Comparison of ENCODE assay signal across 19 cellular contexts in the genomic region with DNA sequence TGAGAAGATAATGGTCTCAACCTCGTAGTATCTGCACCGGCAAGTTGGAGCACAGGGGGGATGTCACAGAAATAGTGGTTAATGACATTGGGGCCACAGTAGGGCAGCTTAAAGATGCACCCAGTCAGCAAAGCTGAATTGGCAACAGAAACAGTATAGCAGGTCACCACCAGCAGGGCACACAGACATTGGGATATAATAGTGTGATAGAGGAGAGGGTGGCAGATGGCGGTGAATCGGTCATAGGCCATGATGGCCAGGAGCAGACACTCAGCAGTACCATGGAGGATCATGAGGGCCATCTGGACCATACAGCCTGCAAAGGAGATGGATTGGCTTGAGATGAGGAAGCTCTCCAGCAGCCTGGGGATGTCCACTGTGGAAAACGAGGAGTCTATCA.
DNase-seq lines count a peak whose midpoint lies in the region; ATAC-seq, FAIRE-seq and TF ChIP-seq lines count a peak whose summit lies in the region.
"Had no signal": no experiment of that assay in that cellular context is flagged by ENCODE, and none has a peak within 500 bp of the region (broad histone marks: within the 10 kb centered on the region; RNA-seq: fewer than 3 reads in every experiment).

No MANE protein-coding gene starts in this region.

- no peak overlapping the region for H3K18ac ChIP-seq in H1 (ENCODE audit: extremely low read depth, low read length)

- no peak overlapping the region for H3K4me2 ChIP-seq in H1 (ENCODE audit: insufficient read depth in 1 of 2, low read depth in 2 of 2, low read length in 2 of 2)
- H3K4me2 ChIP-seq: A549; BLaER1 treated with 17β-estradiol and CSF1 and Interleukin-3, amounts not matched to agents 10 nM and 100 nM had no signal

- TF ChIP-seq CTCF in H1 (IDR thresholded peaks at IDR 0.05; ENCODE audit: control extremely low read depth in 1 of 3, insufficient read depth in 1 of 3, low read depth in 1 of 3, low read length in 3 of 3) (no peak), nephron progenitor cell (IDR thresholded peaks at IDR 0.05) (no peak)

- H4K5ac ChIP-seq in H1 (ENCODE audit: insufficient read length, low read depth, low read length), result no peak overlapping the region

- no peak for TF ChIP-seq RAD21 in H1 (IDR thresholded peaks at IDR 0.05 in 1 of 2, conservative IDR thresholded peaks at IDR 0.05 in 1 of 2; ENCODE audit: low read depth in 2 of 2, low read length in 2 of 2)

- H3K4me3 Mint-ChIP-seq in nephron progenitor cell, result no peak overlapping the region
- H3K4me3 Mint-ChIP-seq: B cell; CD4-positive, alpha-beta T cell; CD8-positive, alpha-beta T cell had no signal

- H3K27ac ChIP-seq in H1 (ENCODE audit: low read depth, low read length), result no peak overlapping the region
- H3K27ac ChIP-seq: 22Rv1; A549; BLaER1 treated with 17β-estradiol and CSF1 and Interleukin-3, amounts not matched to agents 10 nM and 100 nM; C4-2B had no signal

- no peak overlapping the region for H3K9ac ChIP-seq in H1 (replicated peaks in 1 of 4; ENCODE audit: extremely low read depth in 1 of 4, low read depth in 3 of 4, low read length in 3 of 4)
- H3K9ac ChIP-seq: BLaER1 treated with 17β-estradiol and CSF1 and Interleukin-3, amounts not matched to agents 10 nM and 100 nM had no signal

- no peaks in the 10 kb centered on the region for H3K79me1 ChIP-seq in H1 (ENCODE audit: low read depth, low read length)

- H3K36me3 Mint-ChIP-seq in nephron progenitor cell (ENCODE audit: low read depth), result no peaks in the 10 kb centered on the region
- H3K36me3 Mint-ChIP-seq: CD8-positive, alpha-beta T cell had no signal

- H4K8ac ChIP-seq in H1 (ENCODE audit: extremely low read depth, insufficient read depth, low read length), result no peak overlapping the region; the same call in 1 of the 2 replicates

- TF ChIP-seq EP300 in H1 (IDR thresholded peaks at IDR 0.05; ENCODE audit: borderline replicate concordance in 1 of 2, low read depth in 2 of 2, low read length in 2 of 2), result no peak

- CTCF ChIA-PET in H1 (lab: Charles Lee; ENCODE audit: partially characterized antibody), result interaction anchor here (0.7 to 2.1 kb wide), 4 partner anchors 9 to 607 kb away, joined by 3 to 6 read pairs (median 4); a partner anchor contains a TSS

- no peak overlapping the region for H3K23ac ChIP-seq in H1 (ENCODE audit: insufficient read length)

- H3K4ac ChIP-seq in H1 (replicated peaks; ENCODE audit: insufficient read length, low read depth, low read length), result no peak overlapping the region

- H3K9me3 ChIP-seq in H1 (ENCODE audit: insufficient read depth in 2 of 2, low read depth in 1 of 2, low read length in 1 of 2), result no peaks in the 10 kb centered on the region
- H3K9me3 ChIP-seq: A549; BLaER1 treated with 17β-estradiol and CSF1 and Interleukin-3, amounts not matched to agents 10 nM and 100 nM; Caco-2 had no signal

- H4K91ac ChIP-seq in H1 (replicated peaks; ENCODE audit: insufficient read length, low read length), result no peak overlapping the region

- ATAC-seq in GM18907 (IDR thresholded peaks at IDR 0.05; ENCODE audit: unreplicated experiment), result no peak
- ATAC-seq: A549; CD8-positive, alpha-beta T cell; GM12878 had no signal

- H2BK120ac ChIP-seq in H1 (replicated peaks; ENCODE audit: low read depth, low read length), result no peak overlapping the region

- TF ChIP-seq POLR2A in H1 (IDR thresholded peaks at IDR 0.05; ENCODE audit: control extremely low read depth in 1 of 2, low read depth in 2 of 2, low read length in 2 of 2) (no peak), GM12892 (IDR thresholded peaks at IDR 0.05; ENCODE audit: low read depth, low read length) (no peak)

- peak overlapping the region; percentile 37 for H3K27ac Mint-ChIP-seq in nephron progenitor cell
- H3K27ac Mint-ChIP-seq: B cell; CD4-positive, alpha-beta T cell; CD8-positive, alpha-beta T cell had no signal

- no peaks in the 10 kb centered on the region for H3K36me3 ChIP-seq in H1 (ENCODE audit: control insufficient read depth in 2 of 4, insufficient read depth in 4 of 4, low read length in 3 of 4)
- H3K36me3 ChIP-seq: BLaER1 treated with 17β-estradiol and CSF1 and Interleukin-3, amounts not matched to agents 10 nM and 100 nM had no signal

- no peak overlapping the region for H3K14ac ChIP-seq in H1 (ENCODE audit: insufficient read length)

- no peaks in the 10 kb centered on the region for H4K20me1 ChIP-seq in H1 (replicated peaks in 1 of 2; ENCODE audit: control insufficient read depth in 1 of 2, insufficient read depth in 2 of 2, low read length in 2 of 2)
- H4K20me1 ChIP-seq: BLaER1 treated with 17β-estradiol and CSF1 and Interleukin-3, amounts not matched to agents 10 nM and 100 nM had no signal

- H2BK20ac ChIP-seq in H1 (ENCODE audit: low read length), result no peak overlapping the region

- DNase-seq in H1 (ENCODE audit: low read depth in 1 of 2, low spot score in 2 of 2), result no peak
- no peak for DNase-seq in nephron progenitor cell
- DNase-seq in urothelium cell line (ENCODE audit: low spot score), result no peak
- no peak for DNase-seq in GM12892 (ENCODE audit: insufficient read length)
- DNase-seq: AML-193; Caco-2; Calu3; CD4-positive, alpha-beta T cell; CD8-positive, alpha-beta T cell; DMS79 treated with DMSO at 0.1 percent for 48 hours; GDM1 had no signal

- no peaks in the 10 kb centered on the region for H3K27me3 ChIP-seq in H1 (replicated peaks in 1 of 4; ENCODE audit: control insufficient read depth in 3 of 4, extremely low read depth in 1 of 4, insufficient read depth in 3 of 4, low read length in 3 of 4)
- H3K27me3 ChIP-seq: BLaER1 treated with 17β-estradiol and CSF1 and Interleukin-3, amounts not matched to agents 10 nM and 100 nM had no signal

- peaks cover 9% of the 10 kb centered on the region for H3K27me3 Mint-ChIP-seq in nephron progenitor cell (ENCODE audit: low read depth, poor library complexity)

- H3K56ac ChIP-seq in H1 (replicated peaks; ENCODE audit: insufficient read length, low read depth, low read length), result no peak overlapping the region

- no peaks in the 10 kb centered on the region for H3K4me1 Mint-ChIP-seq in nephron progenitor cell
- H3K4me1 Mint-ChIP-seq: B cell had no signal

- FAIRE-seq in H1 (lab: Jason Lieb, UNC) (no peak), urothelium cell line (lab: Jason Lieb, UNC) (peak; percentile 53), GM12892 (lab: Jason Lieb, UNC) (no peak)
- FAIRE-seq: A549, D721Med, GM12878 had no signal

- no peaks in the 10 kb centered on the region for H3K23me2 ChIP-seq in H1 (ENCODE audit: low read depth, low read length)

- H3K9me3 Mint-ChIP-seq in nephron progenitor cell, result no peaks in the 10 kb centered on the region
- H3K9me3 Mint-ChIP-seq: CD4-positive, alpha-beta T cell; CD8-positive, alpha-beta T cell had no signal

- no peak overlapping the region for H2AFZ ChIP-seq in H1 (ENCODE audit: low read length)

- no peaks in the 10 kb centered on the region for H3K4me1 ChIP-seq in H1 (replicated peaks in 1 of 4; ENCODE audit: control insufficient read depth in 3 of 4, insufficient read depth in 4 of 4, low read length in 3 of 4)
- H3K4me1 ChIP-seq: A549; BLaER1 treated with 17β-estradiol and CSF1 and Interleukin-3, amounts not matched to agents 10 nM and 100 nM; Caco-2 had no signal

- no peak overlapping the region for H2BK5ac ChIP-seq in H1 (ENCODE audit: low read depth, low read length)

- no peaks in the 10 kb centered on the region for H3K79me2 ChIP-seq in H1 (ENCODE audit: control insufficient read depth in 1 of 2, insufficient read depth in 2 of 2, low read length in 2 of 2)

- POLR2A ChIA-PET in H1 (lab: Charles Lee; ENCODE audit: partially characterized antibody), result interaction anchor here (0.8 kb wide), 1 partner anchor 50 kb away, joined by 3 read pairs; no protein-coding TSS in a partner anchor

- H2BK15ac ChIP-seq in H1 (ENCODE audit: low read length), result no peak overlapping the region

- no peak overlapping the region for H3K4me3 ChIP-seq in H1 (ENCODE audit: extremely low read depth in 1 of 4, insufficient read depth in 2 of 4, low read depth in 3 of 4, low read length in 4 of 4)
- H3K4me3 ChIP-seq: A549; BLaER1 treated with 17β-estradiol and CSF1 and Interleukin-3, amounts not matched to agents 10 nM and 100 nM; GM12878 had no signal

- H2AK5ac ChIP-seq in H1 (ENCODE audit: low read depth, low read length), result 0 out of 2 replicates have a peak overlapping the region, but pooled peaks have one; percentile 84

- WGBS in H1 (ENCODE audit: extremely low coverage in 1 of 2, insufficient coverage in 1 of 2, insufficient read length in 1 of 2, insufficient replicate concordance in 2 of 2, low coverage in 1 of 2, low lambda C conversion rate in 2 of 2, missing lambda C conversion rate in 1 of 2), 2 experiments, result 79% methylated on average over 5 of the region's 5 CpGs; no CpG with 5 or more reads in 1 of the 2 experiments

- H2BK12ac ChIP-seq in H1 (ENCODE audit: low read depth, low read length), result peak overlapping the region; percentile 41; the same call in 1 of the 2 replicates

TF ChIP-seq in H1, 55 proteins besides CTCF, POLR2A, EP300 and RAD21 (continues in another document):
- TF ChIP-seq SP1 (IDR thresholded peaks at IDR 0.05; ENCODE audit: low read depth, low read length) (no peak), SIX5 (IDR thresholded peaks at IDR 0.05; ENCODE audit: low read depth, low read length) (no peak), GTF2F1 (IDR thresholded peaks at IDR 0.05; ENCODE audit: borderline replicate concordance, low read depth, low read length) (no peak), CBX8 (IDR thresholded peaks at IDR 0.05; ENCODE audit: borderline replicate concordance, low read depth, low read length) (no peak), FOSL1 (IDR thresholded peaks at IDR 0.05; ENCODE audit: insufficient read depth, low read depth, low read length) (no peak), SP2 (IDR thresholded peaks at IDR 0.05; ENCODE audit: low read length) (no peak), POU5F1 (IDR thresholded peaks at IDR 0.05; ENCODE audit: low read depth, low read length) (no peak), BRCA1 (IDR thresholded peaks at IDR 0.05; ENCODE audit: low read depth, low read length) (no peak), KDM5A (IDR thresholded peaks at IDR 0.05; ENCODE audit: low read length) (no peak), RXRA (IDR thresholded peaks at IDR 0.05; ENCODE audit: insufficient read depth, low read depth, low read length) (no peak), CHD2 (IDR thresholded peaks at IDR 0.05; ENCODE audit: low read length) (no peak), CREB1 (IDR thresholded peaks at IDR 0.05) (no peak), KDM4A (IDR thresholded peaks at IDR 0.05; ENCODE audit: low read depth, low read length, severe bottlenecking) (no peak)
